ENCODE assay signal across 9 cellular contexts in the genomic region with DNA sequence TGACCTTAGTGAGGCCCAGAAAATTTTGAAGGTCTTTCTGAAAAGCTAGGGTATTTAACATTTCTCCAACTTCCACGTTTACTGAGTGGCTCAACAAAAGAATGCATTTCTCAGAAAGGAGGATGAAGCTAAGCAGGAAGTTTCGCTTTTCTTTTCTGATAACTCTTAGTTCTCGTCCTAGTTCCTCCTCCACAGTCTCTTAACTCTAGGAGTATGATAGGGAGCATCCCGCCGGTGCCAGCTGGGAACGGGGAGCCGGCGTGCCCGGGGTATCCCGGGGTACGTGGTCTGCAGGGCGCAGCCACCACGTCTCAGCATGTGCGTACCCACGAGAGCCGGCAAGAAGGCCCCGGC. TPM values are rescaled to one million over a fixed set of nuclear protein-coding genes. Genes with fewer than 3 reads are reported as not detected.
DNase-seq lines count a peak whose midpoint lies in the region; ATAC-seq, FAIRE-seq and TF ChIP-seq lines count a peak whose summit lies in the region.
"Had no signal": no experiment of that assay in that cellular context is flagged by ENCODE, and none has a peak within 500 bp of the region (broad histone marks: within the 10 kb centered on the region; RNA-seq: fewer than 3 reads in every experiment).

No MANE protein-coding gene starts in this region.

- no peak overlapping the region for H2BK15ac ChIP-seq in mesendoderm (replicated peaks; ENCODE audit: low read depth)

- peak overlapping the region; percentile 29 for H3K23ac ChIP-seq in mesendoderm (ENCODE audit: low read length)

- H2BK120ac ChIP-seq in mesendoderm (ENCODE audit: low read depth, low read length) = no peak overlapping the region

- peak overlapping the region; percentile 89 for H3K4me3 ChIP-seq in BLaER1
- peak overlapping the region; percentile 99 for H3K4me3 ChIP-seq in HL-60 (replicated peaks; ENCODE audit: insufficient read depth, low read length)
- peak overlapping the region; percentile 96 for H3K4me3 ChIP-seq in bronchial epithelial cell (ENCODE audit: low read depth, low read length)
- H3K4me3 ChIP-seq in mesendoderm (ENCODE audit: low read length) = peak overlapping the region; percentile 98

- H3K9me3 ChIP-seq in BLaER1 = no peaks in the 10 kb centered on the region

- H3K79me1 ChIP-seq in mesendoderm (ENCODE audit: low read length) = peaks cover 14% of the 10 kb centered on the region

- H3K9ac ChIP-seq in BLaER1 (peak overlapping the region; percentile 95), mesendoderm (ENCODE audit: low read length) (peak overlapping the region; percentile 98)

- whole genome bisulfite sequencing in mesendoderm (ENCODE audit: extremely low coverage, insufficient coverage, low lambda C conversion rate) = no CpG with 5 or more reads among the region's 17 CpGs

- H3K4me1 ChIP-seq in BLaER1 (peaks cover 48% of the 10 kb centered on the region), mesendoderm (ENCODE audit: control insufficient read depth, low read depth, low read length) (peaks cover 3% of the 10 kb centered on the region)

- H2AK5ac ChIP-seq in mesendoderm (ENCODE audit: low read length) = no peak overlapping the region

- H3K27me3 ChIP-seq in BLaER1 (no peaks in the 10 kb centered on the region), HL-60 (ENCODE audit: insufficient read depth, poor library complexity, severe bottlenecking) (no peaks in the 10 kb centered on the region), bronchial epithelial cell (ENCODE audit: control insufficient read depth, insufficient read depth, low read length) (no peaks in the 10 kb centered on the region), mesendoderm (ENCODE audit: insufficient read depth, low read length, poor library complexity) (no peaks in the 10 kb centered on the region)

- peaks cover 86% of the 10 kb centered on the region for H4K20me1 ChIP-seq in BLaER1

- H3K18ac ChIP-seq in mesendoderm (ENCODE audit: low read length) = no peak overlapping the region

- no peak overlapping the region for H4K5ac ChIP-seq in mesendoderm (ENCODE audit: low read length)

- H3K79me2 ChIP-seq in mesendoderm (ENCODE audit: control insufficient read depth, insufficient read depth, low read length) = peaks cover 68% of the 10 kb centered on the region

- TF ChIP-seq CTCF in HL-60 (IDR thresholded peaks at IDR 0.05; ENCODE audit: insufficient read depth, low read length) (no peak), bronchial epithelial cell (IDR thresholded peaks at IDR 0.05; ENCODE audit: insufficient read depth, low read length, severe bottlenecking) (no peak)

- H3K27ac ChIP-seq in BLaER1 (peak overlapping the region; percentile 93), HL-60 (replicated peaks) (peak overlapping the region; percentile 92), mesendoderm (ENCODE audit: low read depth, low read length) (no peak overlapping the region)

- peak; percentile 10 for ATAC-seq in GM21367 (IDR thresholded peaks at IDR 0.05; ENCODE audit: unreplicated experiment)

- H2BK5ac ChIP-seq in mesendoderm (ENCODE audit: low read length) = peak overlapping the region; percentile 21

- H3K4me2 ChIP-seq in BLaER1 (peak overlapping the region; percentile 91), mesendoderm (ENCODE audit: low read length) (peak overlapping the region; percentile 96)

- no peak for FAIRE-seq in bronchial epithelial cell (lab: Jason Lieb, UNC)

- H4K8ac ChIP-seq in mesendoderm (ENCODE audit: low read depth, low read length) = no peak overlapping the region

- DNase-seq in HL-60 (ENCODE audit: low read depth in 1 of 2, low spot score in 1 of 2) (no peak), bronchial epithelial cell (ENCODE audit: low read depth) (no peak), mesendoderm (no peak), middle frontal gyrus (ENCODE audit: extremely low spot score, low spot score) (no peak), cerebellar cortex (ENCODE audit: low spot score) (no peak)
- DNase-seq in stimulated activated CD8-positive, alpha-beta memory T cell treated with anti-CD3 and anti-CD28 coated beads, Interleukin-4, amount 100 ng/mL, for 48 hours = no peak

- H3K4ac ChIP-seq in mesendoderm (ENCODE audit: low read depth, low read length) = peak overlapping the region; percentile 83

- peak overlapping the region; percentile 98 for H3K56ac ChIP-seq in mesendoderm (ENCODE audit: low read length)

- H3K36me3 ChIP-seq in BLaER1 (peaks cover 36% of the 10 kb centered on the region), bronchial epithelial cell (ENCODE audit: control insufficient read depth, insufficient read depth, low read length) (peaks cover 8% of the 10 kb centered on the region), mesendoderm (ENCODE audit: control insufficient read depth, insufficient read depth, low read length) (no peaks in the 10 kb centered on the region)

RNA-seq across cellular contexts. Expression of a gene that starts 0.3 kb away (rescaled TPM):
- total RNA-seq in bronchial epithelial cell = 123 and 210 TPM in 2 replicates
- 182 TPM for polyA plus RNA-seq in mesendoderm (2013, experiment 1 of 2)
- 183 TPM for polyA plus RNA-seq in mesendoderm (2013, experiment 2 of 2)

RNA-seq across cellular contexts. Expression of a gene that starts 0.5 kb away (rescaled TPM):
- 21.6 and 24.6 TPM in 2 replicates for total RNA-seq in bronchial epithelial cell
- 12.2 TPM for polyA plus RNA-seq in mesendoderm (2013, experiment 1 of 2)
- polyA plus RNA-seq in mesendoderm (2013, experiment 2 of 2) = 11.7 TPM

RNA-seq across cellular contexts. Expression of a gene that starts 24.0 kb away (rescaled TPM):
- 55.4 and 67.9 TPM in 2 replicates for total RNA-seq in bronchial epithelial cell
- polyA plus RNA-seq in mesendoderm (2013, experiment 1 of 2) = 28.3 TPM
- 28.9 TPM for polyA plus RNA-seq in mesendoderm (2013, experiment 2 of 2)

RNA-seq across cellular contexts. Expression of a gene that starts 29.7 kb away (rescaled TPM):
- total RNA-seq in bronchial epithelial cell = not detected in 2 replicates
- polyA plus RNA-seq in mesendoderm (2013, experiment 1 of 2) = not detected
- not detected for polyA plus RNA-seq in mesendoderm (2013, experiment 2 of 2)
- total RNA-seq: HT1080 had no signal

RNA-seq across cellular contexts. Expression of a gene that starts 54.1 kb away (rescaled TPM):
- total RNA-seq in bronchial epithelial cell = not detected in 2 replicates
- 0.03 TPM for polyA plus RNA-seq in mesendoderm (2013, experiment 1 of 2)
- polyA plus RNA-seq in mesendoderm (2013, experiment 2 of 2) = not detected
- total RNA-seq: HT1080 had no signal
